Comparison of ENCODE assay signal across 13 cellular contexts in genomic region chr1:167616521-167616920, GRCh38. TPM values are rescaled to one million over a fixed set of nuclear protein-coding genes. Genes with fewer than 3 reads are reported as not detected.
DNase-seq lines count a peak whose midpoint lies in the region; ATAC-seq and TF ChIP-seq lines count a peak whose summit lies in the region.
"Had no signal": no experiment of that assay in that cellular context is flagged by ENCODE, and none has a peak within 500 bp of the region (broad histone marks: within the 10 kb centered on the region; RNA-seq: fewer than 3 reads in every experiment).

No MANE protein-coding gene starts in this region.

- H3K4me2 ChIP-seq in OCI-LY7 (ENCODE audit: low read length) = peak overlapping the region; percentile 83

- no peak for TF ChIP-seq POLR2A in esophagus muscularis mucosa (IDR thresholded peaks at IDR 0.05; ENCODE audit: low read depth)

- POLR2A ChIA-PET in OCI-LY7 (lab: Charles Lee) = interaction anchor here (0.7 to 7.4 kb wide), 14 partner anchors 8 to 321 kb away, joined by 3 to 250 read pairs (median 6); partner anchors contain the start of genes MPC2 and RCSD1

- H3K9me3 ChIP-seq in OCI-LY7 (ENCODE audit: low read length) = peaks cover 23% of the 10 kb centered on the region
- H3K9me3 ChIP-seq in esophagus muscularis mucosa = no peaks in the 10 kb centered on the region

- TF ChIP-seq EP300 in esophagus muscularis mucosa (IDR thresholded peaks at IDR 0.05) = no peak

- peaks cover 27% of the 10 kb centered on the region; the same call in 1 of the 2 replicates for H3K79me2 ChIP-seq in OCI-LY7 (ENCODE audit: insufficient read depth, low read depth, low read length)

- BruUV-seq in OCI-LY7 (replicated peaks; lab: Mats Ljungman, UMichigan) = no TSS peak

- peaks cover 44% of the 10 kb centered on the region for H3K4me1 Mint-ChIP-seq in activated CD8-positive, alpha-beta memory T cell treated with anti-CD3 and anti-CD28 coated beads, Interleukin-2, amount 10 ng/mL, durations not matched to agents 7 days and 5 days
- H3K4me1 Mint-ChIP-seq in stimulated activated effector memory CD8-positive, alpha-beta T cell treated with anti-CD3 and anti-CD28 coated beads, Interleukin-12 subunit alpha, Interleukin-12 subunit beta, amount 100 ng/mL, for 72 hours = peaks cover 43% of the 10 kb centered on the region

- H3K4me1 ChIP-seq in OCI-LY7 (ENCODE audit: insufficient read depth, low read length, poor library complexity, severe bottlenecking) = peaks cover 83% of the 10 kb centered on the region
- H3K4me1 ChIP-seq in esophagus muscularis mucosa = peaks cover 14 to 29% (median 19%) of the 10 kb centered on the region in 4 donors

- H3K36me3 ChIP-seq in OCI-LY7 (ENCODE audit: insufficient read depth, low read length) (peaks cover 25% of the 10 kb centered on the region), esophagus muscularis mucosa (no peaks in the 10 kb centered on the region)
- H3K36me3 ChIP-seq: MG63 had no signal

- no peaks in the 10 kb centered on the region for H3K9me2 ChIP-seq in OCI-LY7 (ENCODE audit: insufficient read depth, low read length)

- intact Hi-C loops in OCI-LY7 (cut with micrococcal nuclease; ENCODE audit: unreplicated experiment) = loop anchor here (5.0 kb wide), 1 partner anchor 394 kb away; the partner anchor contains the start of gene POU2F1
- intact Hi-C loops in esophagus muscularis mucosa (cut with DNase I) = no loop called here
- intact Hi-C loops in posterior cingulate gyrus (cut with DNase I) = no loop called here

- peak overlapping the region; percentile 68 for H3K4me3 ChIP-seq in OCI-LY7 (ENCODE audit: low read depth, low read length, poor library complexity, severe bottlenecking)
- no peak overlapping the region for H3K4me3 ChIP-seq in esophagus muscularis mucosa
- H3K4me3 ChIP-seq: MG63, SK-N-MC had no signal

- H3K27ac ChIP-seq in OCI-LY7 (ENCODE audit: low read depth, low read length, poor library complexity, severe bottlenecking) (peak overlapping the region; percentile 96), esophagus muscularis mucosa (replicated peaks in 1 of 4) (peak overlapping the region in 3 of 4 donors; percentile 32 to 66 (median 36))
- H3K27ac ChIP-seq: SK-N-MC had no signal

- no peak for ATAC-seq in activated CD8-positive, alpha-beta memory T cell treated with anti-CD3 and anti-CD28 coated beads, Interleukin-2, amount 10 ng/mL, durations not matched to agents 7 days and 5 days
- ATAC-seq in stimulated activated effector memory CD8-positive, alpha-beta T cell treated with anti-CD3 and anti-CD28 coated beads, Interleukin-12 subunit alpha, Interleukin-12 subunit beta, amount 100 ng/mL, for 72 hours = no peak
- ATAC-seq in GM21825 (IDR thresholded peaks at IDR 0.05; ENCODE audit: unreplicated experiment) = no peak

- H3K27me3 Mint-ChIP-seq in activated CD8-positive, alpha-beta memory T cell treated with anti-CD3 and anti-CD28 coated beads, Interleukin-2, amount 10 ng/mL, durations not matched to agents 7 days and 5 days = no peaks in the 10 kb centered on the region

- H2AFZ ChIP-seq in OCI-LY7 (ENCODE audit: low read length) = no peak overlapping the region; the same call in 1 of the 2 replicates

- H3K36me3 Mint-ChIP-seq in activated CD8-positive, alpha-beta memory T cell treated with anti-CD3 and anti-CD28 coated beads, Interleukin-2, amount 10 ng/mL, durations not matched to agents 7 days and 5 days = peaks cover 25% of the 10 kb centered on the region
- no peaks in the 10 kb centered on the region for H3K36me3 Mint-ChIP-seq in stimulated activated effector memory CD8-positive, alpha-beta T cell treated with anti-CD3 and anti-CD28 coated beads, Interleukin-12 subunit alpha, Interleukin-12 subunit beta, amount 100 ng/mL, for 72 hours

- H3K27ac Mint-ChIP-seq in activated CD8-positive, alpha-beta memory T cell treated with anti-CD3 and anti-CD28 coated beads, Interleukin-2, amount 10 ng/mL, durations not matched to agents 7 days and 5 days = peak overlapping the region; percentile 89
- peak overlapping the region; percentile 43 for H3K27ac Mint-ChIP-seq in stimulated activated effector memory CD8-positive, alpha-beta T cell treated with anti-CD3 and anti-CD28 coated beads, Interleukin-12 subunit alpha, Interleukin-12 subunit beta, amount 100 ng/mL, for 72 hours
- H3K27ac Mint-ChIP-seq: H9 had no signal

- peak overlapping the region; percentile 53 for H3K4me3 Mint-ChIP-seq in activated CD8-positive, alpha-beta memory T cell treated with anti-CD3 and anti-CD28 coated beads, Interleukin-2, amount 10 ng/mL, durations not matched to agents 7 days and 5 days
- H3K4me3 Mint-ChIP-seq in stimulated activated effector memory CD8-positive, alpha-beta T cell treated with anti-CD3 and anti-CD28 coated beads, Interleukin-12 subunit alpha, Interleukin-12 subunit beta, amount 100 ng/mL, for 72 hours = peak overlapping the region; percentile 47
- H3K4me3 Mint-ChIP-seq: H9 had no signal

- no peaks in the 10 kb centered on the region for H3K9me3 Mint-ChIP-seq in activated CD8-positive, alpha-beta memory T cell treated with anti-CD3 and anti-CD28 coated beads, Interleukin-2, amount 10 ng/mL, durations not matched to agents 7 days and 5 days (ENCODE audit: low read depth)
- no peaks in the 10 kb centered on the region for H3K9me3 Mint-ChIP-seq in stimulated activated effector memory CD8-positive, alpha-beta T cell treated with anti-CD3 and anti-CD28 coated beads, Interleukin-12 subunit alpha, Interleukin-12 subunit beta, amount 100 ng/mL, for 72 hours

- CTCF ChIA-PET in activated CD8-positive, alpha-beta memory T cell treated with anti-CD3 and anti-CD28 coated beads, Interleukin-2, amount 10 ng/mL, durations not matched to agents 7 days and 5 days (lab: Charles Lee) = interaction anchor here (0.6 to 5.4 kb wide), 8 partner anchors 13 to 105 kb away, joined by 3 to 46 read pairs (median 4); partner anchors contain the start of genes MPZL1 and RCSD1
- CTCF ChIA-PET in OCI-LY7 (lab: Charles Lee; ENCODE audit: unreplicated experiment) = interaction anchor here (0.5 to 2.3 kb wide), 5 partner anchors 10 to 185 kb away, joined by 4 to 18 read pairs (median 6); no protein-coding TSS in a partner anchor

- 91% methylated on average over 8 of the region's 8 CpGs for WGBS in esophagus muscularis mucosa

- TF ChIP-seq CTCF in OCI-LY7 (conservative IDR thresholded peaks at IDR 0.05; ENCODE audit: low read length) (no peak), esophagus muscularis mucosa (IDR thresholded peaks at IDR 0.05) (no peak)

- no peaks in the 10 kb centered on the region for H4K20me1 ChIP-seq in OCI-LY7 (ENCODE audit: insufficient read depth, low read length)

- H3K27me3 ChIP-seq in esophagus muscularis mucosa = no peaks in the 10 kb centered on the region
- H3K27me3 ChIP-seq: MG63 had no signal

- DNase-seq in activated CD8-positive, alpha-beta memory T cell treated with anti-CD3 and anti-CD28 coated beads, Interleukin-2, amount 10 ng/mL, durations not matched to agents 7 days and 5 days = no peak
- no peak for DNase-seq in activated CD8-positive, alpha-beta memory T cell treated with anti-CD3 and anti-CD28 coated beads, Interleukin-2, amount 50 U/mL, for 4 hours
- peak; percentile 55 for DNase-seq in OCI-LY7 (ENCODE audit: low spot score)
- DNase-seq in esophagus muscularis mucosa (ENCODE audit: extremely low spot score) = no peak
- DNase-seq in stimulated activated effector memory CD8-positive, alpha-beta T cell treated with anti-CD3 and anti-CD28 coated beads, Interleukin-12 subunit alpha, Interleukin-12 subunit beta, amount 100 ng/mL, for 72 hours (ENCODE audit: low spot score in 2 of 2) = no peak
- DNase-seq in posterior cingulate gyrus = no peak
- no peak for DNase-seq in COLO829 (ENCODE audit: low spot score)
- DNase-seq: GDM1, H9, MG63, NCI-H524 treated with DMSO at 0.1 percent for 48 hours had no signal

RNA-seq across cellular contexts. Expression of gene RCSD1, which starts 13.5 kb away (rescaled TPM):
- 100 to 1,000 TPM; 121 to 129 TPM for total RNA-seq in activated CD8-positive, alpha-beta memory T cell treated with anti-CD3 and anti-CD28 coated beads, Interleukin-2, amount 10 ng/mL, durations not matched to agents 7 days and 5 days
- total RNA-seq in OCI-LY7 (2014; rRNA removed; shearing (Covaris generic)) = 164 and 186 TPM in 2 replicates
- total RNA-seq in OCI-LY7 (2022) = 161 and 180 TPM in 2 replicates
- total RNA-seq in esophagus muscularis mucosa = 10 to 100 TPM; 16.8 to 19.0 (median 18.5) TPM

Comparison
In these comparisons a context has a peak if more than half of its experiments do, and no peak if none do; other contexts are left out.
1. RNA of gene RCSD1, which starts 13.5 kb away (total RNA-seq): 161 to 186 TPM in OCI-LY7 and 121 to 129 TPM in activated CD8-positive, alpha-beta memory T cell treated with anti-CD3 and anti-CD28 coated beads, Interleukin-2, amount 10 ng/mL, durations not matched to agents 7 days and 5 days; 16.8 to 19.0 TPM in esophagus muscularis mucosa; every median in the first group is over 4 times any median in the second.